9 cellular contexts compared by ENCODE assay signal in genomic region chr16:56262148-56262878, GRCh38.
DNase-seq lines count a peak whose midpoint lies in the region; TF ChIP-seq lines count a peak whose summit lies in the region.
"Had no signal": no experiment of that assay in that cellular context is flagged by ENCODE, and none has a peak within 500 bp of the region (broad histone marks: within the 10 kb centered on the region; RNA-seq: fewer than 3 reads in every experiment).

No MANE protein-coding gene starts in this region.

- TF ChIP-seq POLR2A in thyroid gland (IDR thresholded peaks at IDR 0.05) = no peak

- peaks cover 7 to 10% of the 10 kb centered on the region in 2 donors for H3K4me1 ChIP-seq in thyroid gland

- no peaks in the 10 kb centered on the region for H3K27me3 ChIP-seq in thyroid gland

- H3K9me3 ChIP-seq in thyroid gland = no peaks in the 10 kb centered on the region

- H3K4me3 ChIP-seq in thyroid gland (replicated peaks in 1 of 3) = no peak overlapping the region

- POLR2A ChIA-PET in HEK293T (lab: Yijun Ruan, JAX) = no interaction called here

- CTCF ChIA-PET in HEK293T (lab: Yijun Ruan, JAX) = interaction anchor here (1.1 kb wide), 1 partner anchor 15 kb away, joined by 3 read pairs; no protein-coding TSS in a partner anchor

- DNase-seq in HPDE6-E6E7 (ENCODE audit: extremely low spot score) (peak; percentile 76), T-helper 2 cell (peak in 4 of 5 experiments; percentile 15 to 78 (median 56)), caudate nucleus (lab: John Stamatoyannopoulos, UW) (peak in 3 of 61 donors; percentile 35 to 73 (median 36)), thyroid gland (no peak), NCI-H1930 (lab: John Stamatoyannopoulos, UW) (no peak), germinal center (ENCODE audit: low spot score) (no peak), HEK293T (ENCODE audit: extremely low spot score) (no peak)
- peak; percentile 17 to 35 for DNase-seq in stimulated activated CD4-positive, alpha-beta T cell treated with anti-CD3 and anti-CD28 coated beads, Interleukin-2, amount 100 ng/mL, for 24 hours
- DNase-seq: NCI-H82 had no signal

- no peaks in the 10 kb centered on the region for H3K36me3 ChIP-seq in thyroid gland

- intact Hi-C loops in thyroid gland (cut with DNase I) = no loop called here

- 75 to 83% methylated on average over 10 of the region's 10 CpGs for WGBS in thyroid gland, 2 donors

- TF ChIP-seq CTCF in thyroid gland (IDR thresholded peaks at IDR 0.05) = no peak

- H3K27ac ChIP-seq in caudate nucleus (ENCODE audit: low read depth, low read length) = peak overlapping the region; percentile 99
- H3K27ac ChIP-seq in thyroid gland = no peak overlapping the region

TF ChIP-seq in HEK293T, 16 proteins besides CTCF, POLR2A, EP300 and RAD21:
- TF ChIP-seq SP1 (IDR thresholded peaks at IDR 0.05) (no peak), TARDBP (IDR thresholded peaks at IDR 0.05) (no peak), ZNF384 (IDR thresholded peaks at IDR 0.05) (no peak), FOXA1 (IDR thresholded peaks at IDR 0.05) (no peak), SUZ12 (IDR thresholded peaks at IDR 0.05) (no peak), PKNOX1 (IDR thresholded peaks at IDR 0.05) (no peak)

Comparison
In these comparisons a context has a peak if more than half of its experiments do, and no peak if none do; other contexts are left out.
1. DNase-seq: peak in HPDE6-E6E7 (single experiment), T-helper 2 cell (4 of 5) and stimulated activated CD4-positive, alpha-beta T cell treated with anti-CD3 and anti-CD28 coated beads, Interleukin-2, amount 100 ng/mL, for 24 hours (2 of 2); none in thyroid gland (0 of 2), NCI-H1930 (0 of 2), germinal center (single experiment) and HEK293T (single experiment).